In genomic region chr12:19771858-19772257, GRCh38 we compare ENCODE assay signal across 16 cellular contexts.
A peak's percentile ranks its signal among the peaks of the same experiment; 100 is the strongest.
DNase-seq lines count a peak whose midpoint lies in the region; ATAC-seq and TF ChIP-seq lines count a peak whose summit lies in the region.
"Had no signal": no experiment of that assay in that cellular context is flagged by ENCODE, and none has a peak within 500 bp of the region (broad histone marks: within the 10 kb centered on the region; RNA-seq: fewer than 3 reads in every experiment).

No MANE protein-coding gene starts in this region.

- no peak overlapping the region for H3K4me3 ChIP-seq in right atrium auricular region
- H3K4me3 ChIP-seq in right cardiac atrium (ENCODE audit: low read length) = no peak overlapping the region
- no peak overlapping the region for H3K4me3 ChIP-seq in aorta (ENCODE audit: low read length in 2 of 2)
- H3K4me3 ChIP-seq: colonic mucosa, K562, thyroid gland had no signal

- H3K27ac ChIP-seq in right atrium auricular region (peak overlapping the region in 1 of 2 donors; percentile 17), right cardiac atrium (ENCODE audit: low read length) (no peak overlapping the region), aorta (ENCODE audit: low read depth in 1 of 2, low read length in 2 of 2) (peak overlapping the region; percentile 82 to 88)
- H3K27ac ChIP-seq: 22Rv1, colonic mucosa, thyroid gland had no signal

- ATAC-seq in Right ventricle myocardium inferior = peak; percentile 42
- ATAC-seq in right cardiac atrium = peak; percentile 87 to 92
- peak; percentile 54 for ATAC-seq in aorta (ENCODE audit: low FRiP score)
- ATAC-seq: activated CD8-positive, alpha-beta T cell treated with anti-CD3 and anti-CD28 coated beads, Interleukin-2, amount 10 ng/mL, durations not matched to agents 7 days and 5 days; K562 had no signal

- intact Hi-C loops in Right ventricle myocardium inferior (cut with DNase I) = no loop called here
- intact Hi-C loops in right cardiac atrium (cut with DNase I) = loop anchor here in 1 of 4 donors (10.0 kb wide), 1 partner anchor 143 kb away; no protein-coding TSS in a partner anchor
- intact Hi-C loops in aorta (cut with DNase I) = loop anchor here in 1 of 2 donors (5.0 to 10.0 kb wide), 4 partner anchors 113 to 283 kb away; no protein-coding TSS in a partner anchor

- no peak for DNase-seq in Right ventricle myocardium inferior (ENCODE audit: missing footprints)
- no peak for DNase-seq in right atrium auricular region (ENCODE audit: low spot score)
- peak; percentile 94 for DNase-seq in astrocyte of the hippocampus (ENCODE audit: low read depth, low spot score)
- no peak for DNase-seq in right cardiac atrium
- peak in 1 of 2 donors; percentile 55 for DNase-seq in aorta
- DNase-seq in activated T-cell treated with anti-CD3 and anti-CD28 coated beads, Interleukin-2, amount 50 U/mL, for 1 hour = no peak
- DNase-seq in stimulated activated CD4-positive, alpha-beta T cell treated with anti-CD3 and anti-CD28 coated beads, Interleukin-2, amount 100 ng/mL, for 48 hours = no peak
- DNase-seq in NCI-H1436 (lab: John Stamatoyannopoulos, UW) = no peak
- DNase-seq: activated CD8-positive, alpha-beta T cell treated with anti-CD3 and anti-CD28 coated beads, Interleukin-2, amount 10 ng/mL, durations not matched to agents 7 days and 5 days; activated gamma-delta T cell treated with Interleukin-2 at 50 U/mL for 16 hours; colonic mucosa; NCI-H187; NCI-H69; thyroid gland had no signal

- H3K36me3 ChIP-seq in right atrium auricular region (no peaks in the 10 kb centered on the region), aorta (ENCODE audit: control insufficient read depth in 1 of 2, insufficient read depth in 2 of 2, low read length in 1 of 2) (no peaks in the 10 kb centered on the region)
- H3K36me3 ChIP-seq: colonic mucosa, thyroid gland had no signal

- WGBS in right cardiac atrium = 31% methylated on average over 2 of the region's 2 CpGs
- 1 to 4% methylated on average over 2 of the region's 2 CpGs for WGBS in aorta, 2 donors

- no peak for TF ChIP-seq CTCF in right atrium auricular region (IDR thresholded peaks at IDR 0.05)

- no peaks in the 10 kb centered on the region for H3K9me3 ChIP-seq in right atrium auricular region
- no peaks in the 10 kb centered on the region for H3K9me3 ChIP-seq in right cardiac atrium (ENCODE audit: control insufficient read depth, low read length)
- no peaks in the 10 kb centered on the region for H3K9me3 ChIP-seq in aorta (ENCODE audit: control insufficient read depth, low read length)
- H3K9me3 ChIP-seq: colonic mucosa, thyroid gland had no signal

- H3K4me1 ChIP-seq in right atrium auricular region (peaks cover 0 to 11% of the 10 kb centered on the region in 2 donors), right cardiac atrium (ENCODE audit: control insufficient read depth, insufficient read depth, low read length) (no peaks in the 10 kb centered on the region), aorta (ENCODE audit: control insufficient read depth in 1 of 2, insufficient read depth in 2 of 2, low read length in 2 of 2) (peaks cover 0 to 5% of the 10 kb centered on the region in 2 donors)
- H3K4me1 ChIP-seq: colonic mucosa, thyroid gland had no signal

- no peaks in the 10 kb centered on the region for H3K27me3 ChIP-seq in right atrium auricular region
- H3K27me3 ChIP-seq in right cardiac atrium (ENCODE audit: control insufficient read depth, insufficient read depth) = no peaks in the 10 kb centered on the region
- H3K27me3 ChIP-seq in aorta (ENCODE audit: control insufficient read depth in 1 of 2, insufficient read depth in 2 of 2, low read length in 1 of 2) = no peaks in the 10 kb centered on the region
- H3K27me3 ChIP-seq: colonic mucosa, thyroid gland had no signal
